Comparison of ENCODE assay signal across 8 cellular contexts in the genomic region with DNA sequence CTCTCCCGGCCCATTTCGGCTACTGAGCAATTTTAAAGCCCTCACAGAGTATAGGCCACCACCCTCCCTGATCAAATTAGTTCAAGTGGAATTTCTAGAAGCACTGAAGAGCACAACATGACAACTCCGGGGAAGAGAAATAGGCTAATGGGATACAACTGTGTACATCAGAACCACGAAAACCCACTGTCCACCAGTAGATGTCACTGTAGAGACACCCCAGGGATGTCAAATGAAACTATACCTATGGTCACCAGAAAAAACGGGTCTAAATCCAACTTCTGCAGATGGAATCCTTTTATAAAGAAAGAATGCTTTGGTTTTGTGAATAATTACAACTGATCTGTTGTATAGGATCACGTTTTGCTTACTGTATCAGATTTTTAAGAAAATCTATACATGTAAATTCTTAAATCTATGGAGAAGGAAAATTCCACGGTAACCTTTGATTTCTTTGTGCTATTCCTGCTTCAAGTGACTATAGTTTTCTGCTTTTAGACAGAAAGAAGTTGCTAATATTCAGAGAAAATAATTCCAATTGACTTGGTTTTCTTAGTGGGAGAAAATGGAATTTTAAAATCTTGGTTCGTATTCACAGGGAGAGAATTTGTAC. TPM values are rescaled to one million over a fixed set of nuclear protein-coding genes. Genes with fewer than 3 reads are reported as not detected.
DNase-seq lines count a peak whose midpoint lies in the region; ATAC-seq, FAIRE-seq and TF ChIP-seq lines count a peak whose summit lies in the region.

No MANE protein-coding gene starts in this region.

- H3K4me1 Mint-ChIP-seq in activated B cell treated with CpG ODN at 0.5 μM for 24 hours: no peaks in the 10 kb centered on the region

- peak; percentile 93 for FAIRE-seq in GM19239 (lab: Jason Lieb, UNC)

- H3K4me3 ChIP-seq in epithelial cell of esophagus (ENCODE audit: low read length): no peak overlapping the region

- peaks cover 76% of the 10 kb centered on the region for H3K36me3 Mint-ChIP-seq in activated B cell treated with CpG ODN at 0.5 μM for 24 hours (ENCODE audit: low read depth)

- H3K27ac Mint-ChIP-seq in activated B cell treated with CpG ODN at 0.5 μM for 24 hours: no peak overlapping the region

- POLR2A ChIA-PET in activated B cell treated with CpG ODN at 0.5 μM for 24 hours (lab: Charles Lee): no interaction called here

- intact Hi-C loops in activated B cell treated with CpG ODN at 0.5 μM for 24 hours (cut with micrococcal nuclease): loop anchor here (1.0 to 2.0 kb wide), 3 partner anchors 344 to 522 kb away; a partner anchor contains a TSS

- no peaks in the 10 kb centered on the region for H3K9me3 Mint-ChIP-seq in activated B cell treated with CpG ODN at 0.5 μM for 24 hours

- CTCF ChIA-PET in activated B cell treated with CpG ODN at 0.5 μM for 24 hours (lab: Charles Lee): no interaction called here

- H3K4me3 Mint-ChIP-seq in activated B cell treated with CpG ODN at 0.5 μM for 24 hours: no peak overlapping the region

- DNase-seq in CD1c-positive myeloid dendritic cell (ENCODE audit: extremely low spot score) (peak; percentile 34), GM19239 (ENCODE audit: insufficient read length, low spot score) (peak; percentile 20), NCI-H1417 (lab: John Stamatoyannopoulos, UW) (peak; percentile 54 to 84 (median 55)), activated B cell treated with CpG ODN at 0.5 μM for 24 hours (no peak), epithelial cell of esophagus (ENCODE audit: low read depth) (peak; percentile 61), middle frontal gyrus (ENCODE audit: extremely low spot score, low spot score) (peak; percentile 7), GOT3 (lab: John Stamatoyannopoulos, UW) (no peak)

- H3K27me3 Mint-ChIP-seq in activated B cell treated with CpG ODN at 0.5 μM for 24 hours: no peaks in the 10 kb centered on the region

- TF ChIP-seq CTCF in activated B cell treated with CpG ODN at 0.5 μM for 24 hours (IDR thresholded peaks at IDR 0.05): no peak
- peak; percentile 77 for TF ChIP-seq CTCF in epithelial cell of esophagus (IDR thresholded peaks at IDR 0.05; ENCODE audit: insufficient read depth, low read depth, low read length, missing control alignments)

- ATAC-seq in activated B cell treated with CpG ODN at 0.5 μM for 24 hours (ENCODE audit: low read depth) (peak; percentile 60), HG03442 (IDR thresholded peaks at IDR 0.05; ENCODE audit: unreplicated experiment) (no peak)

RNA-seq across cellular contexts. Expression of a gene that starts 29.5 kb away (rescaled TPM):
- 0.11 TPM in 1 of 2 replicates, not detected in the other for total RNA-seq in activated B cell treated with CpG ODN at 0.5 μM for 24 hours

Comparison
In these comparisons a context has a peak if more than half of its experiments do, and no peak if none do; other contexts are left out.
1. DNase-seq: peak in CD1c-positive myeloid dendritic cell (single experiment), GM19239 (single experiment), NCI-H1417 (3 of 3), epithelial cell of esophagus (single experiment) and middle frontal gyrus (single experiment); none in activated B cell treated with CpG ODN at 0.5 μM for 24 hours (single experiment) and GOT3 (single experiment).